11 cellular contexts compared by ENCODE assay signal in the genomic region with DNA sequence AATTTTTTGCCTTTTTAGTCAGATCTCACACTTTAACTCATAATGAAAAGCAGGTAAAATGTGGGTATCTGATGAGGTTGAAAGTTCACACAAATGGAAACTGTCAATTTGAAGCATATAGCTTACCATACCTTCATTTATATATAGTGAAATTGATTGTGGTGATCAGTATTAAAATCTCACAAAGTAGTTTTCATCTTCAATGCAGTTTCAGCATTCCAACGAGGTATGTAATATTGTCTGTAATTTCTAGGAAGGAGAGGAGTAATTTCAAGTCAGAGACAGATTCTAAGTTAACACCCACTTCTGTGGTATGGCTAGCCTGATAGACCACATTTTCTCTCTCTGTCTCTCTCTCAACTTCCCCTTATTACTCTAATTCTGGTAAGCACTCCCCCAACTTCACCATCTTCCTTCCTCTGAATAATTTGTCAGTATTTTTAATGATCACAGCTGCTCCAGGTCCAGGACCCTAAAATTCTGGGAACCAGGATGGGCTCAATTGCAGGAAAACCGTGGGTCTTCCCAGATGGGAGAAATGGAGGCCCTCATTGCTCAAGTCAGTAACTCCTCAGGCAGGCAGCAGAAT.
DNase-seq lines count a peak whose midpoint lies in the region; ATAC-seq and TF ChIP-seq lines count a peak whose summit lies in the region.
"Had no signal": no experiment of that assay in that cellular context is flagged by ENCODE, and none has a peak within 500 bp of the region (broad histone marks: within the 10 kb centered on the region; RNA-seq: fewer than 3 reads in every experiment).

No MANE protein-coding gene starts in this region.

- no peak overlapping the region for H2AFZ ChIP-seq in hepatocyte

- H3K27ac ChIP-seq in hepatocyte: no peak overlapping the region

- no peak overlapping the region for H3K4me2 ChIP-seq in hepatocyte

- H3K79me2 ChIP-seq in hepatocyte: no peaks in the 10 kb centered on the region

- no peaks in the 10 kb centered on the region for H3K27me3 ChIP-seq in hepatocyte

- DNase-seq in COLO829 (ENCODE audit: low spot score): no peak
- DNase-seq in HuH-7.5 (ENCODE audit: low spot score): no peak
- DNase-seq in COR-L47 (lab: John Stamatoyannopoulos, UW): no peak
- DNase-seq in hepatocyte (ENCODE audit: low spot score): no peak
- DNase-seq: activated naive CD4-positive, alpha-beta T cell treated with anti-CD3 and anti-CD28 coated beads, Interleukin-2, amount 50 U/mL, for 16 hours had no signal

- no peak overlapping the region for H3K4me3 ChIP-seq in hepatocyte

- H3K27me3 Mint-ChIP-seq in activated naive CD8-positive, alpha-beta T cell: no peaks in the 10 kb centered on the region
- H3K27me3 Mint-ChIP-seq: IgD-negative memory B cell had no signal

- no peaks in the 10 kb centered on the region for H3K9me2 ChIP-seq in hepatocyte (replicated peaks; ENCODE audit: insufficient read depth)

- ATAC-seq in GM18508 (IDR thresholded peaks at IDR 0.05; ENCODE audit: insufficient read depth, unreplicated experiment) (peak; percentile 96), GM21390 (IDR thresholded peaks at IDR 0.05; ENCODE audit: unreplicated experiment) (peak; percentile 100), HG03280 (IDR thresholded peaks at IDR 0.05; ENCODE audit: unreplicated experiment) (peak; percentile 95)

- peak overlapping the region; percentile 83 for H3K27ac Mint-ChIP-seq in activated naive CD8-positive, alpha-beta T cell
- H3K27ac Mint-ChIP-seq: IgD-negative memory B cell had no signal

- peaks cover 6% of the 10 kb centered on the region for H3K9me3 Mint-ChIP-seq in activated naive CD8-positive, alpha-beta T cell (ENCODE audit: low read depth)
- H3K9me3 Mint-ChIP-seq: neural crest cell had no signal

- TF ChIP-seq CTCF in hepatocyte (IDR thresholded peaks at IDR 0.05; ENCODE audit: poor library complexity): no peak

- no peaks in the 10 kb centered on the region for H4K20me1 ChIP-seq in hepatocyte (ENCODE audit: insufficient read depth, poor library complexity, severe bottlenecking)

- 41% methylated on average over 2 of the region's 2 CpGs for WGBS in hepatocyte (ENCODE audit: low lambda C conversion rate, missing lambda C conversion rate)

- peaks cover 2% of the 10 kb centered on the region for H3K36me3 Mint-ChIP-seq in activated naive CD8-positive, alpha-beta T cell
- H3K36me3 Mint-ChIP-seq: IgD-negative memory B cell had no signal

- H3K4me1 Mint-ChIP-seq in activated naive CD8-positive, alpha-beta T cell (ENCODE audit: low read depth): peaks cover 40% of the 10 kb centered on the region
- H3K4me1 Mint-ChIP-seq: neural crest cell had no signal

- H3K4me3 Mint-ChIP-seq in activated naive CD8-positive, alpha-beta T cell: peak overlapping the region; percentile 21
- H3K4me3 Mint-ChIP-seq: neural crest cell had no signal

- H3K4me1 ChIP-seq in hepatocyte (ENCODE audit: insufficient read depth): peaks cover 10% of the 10 kb centered on the region

- no peaks in the 10 kb centered on the region for H3K9me3 ChIP-seq in hepatocyte (ENCODE audit: low read depth)

- H3K36me3 ChIP-seq in hepatocyte (replicated peaks; ENCODE audit: insufficient read depth, low read depth): no peaks in the 10 kb centered on the region
